In genomic region chr20:3925899-3926638, GRCh38 we compare ENCODE assay signal across 1 cellular context.
TF ChIP-seq lines count a peak whose summit lies in the region.

No MANE protein-coding gene starts in this region.

TF ChIP-seq in HepG2, 621 proteins besides CTCF, POLR2A, EP300 and RAD21 (continued from another document and continues in another):
- no peak for TF ChIP-seq PRDM10 (CRISPR knock-in tag; IDR thresholded peaks at IDR 0.05; ENCODE audit: low read depth)
- TF ChIP-seq ZSCAN25 (CRISPR knock-in tag; IDR thresholded peaks at IDR 0.05) = 0 out of 2 replicates have a peak, but pooled peaks have one; percentile 39
- TF ChIP-seq, protein P1, sequence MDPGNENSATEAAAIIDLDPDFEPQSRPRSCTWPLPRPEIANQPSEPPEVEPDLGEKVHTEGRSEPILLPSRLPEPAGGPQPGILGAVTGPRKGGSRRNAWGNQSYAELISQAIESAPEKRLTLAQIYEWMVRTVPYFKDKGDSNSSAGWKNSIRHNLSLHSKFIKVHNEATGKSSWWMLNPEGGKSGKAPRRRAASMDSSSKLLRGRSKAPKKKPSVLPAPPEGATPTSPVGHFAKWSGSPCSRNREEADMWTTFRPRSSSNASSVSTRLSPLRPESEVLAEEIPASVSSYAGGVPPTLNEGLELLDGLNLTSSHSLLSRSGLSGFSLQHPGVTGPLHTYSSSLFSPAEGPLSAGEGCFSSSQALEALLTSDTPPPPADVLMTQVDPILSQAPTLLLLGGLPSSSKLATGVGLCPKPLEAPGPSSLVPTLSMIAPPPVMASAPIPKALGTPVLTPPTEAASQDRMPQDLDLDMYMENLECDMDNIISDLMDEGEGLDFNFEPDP (CRISPR knock-in tag; conservative IDR thresholded peaks at IDR 0.05) = peak; percentile 88; the same call in 1 of the 2 replicates
- 0 out of 2 replicates have a peak, but pooled peaks have one; percentile 3 for TF ChIP-seq NFIB (CRISPR knock-in tag; IDR thresholded peaks at IDR 0.05; ENCODE audit: borderline replicate concordance)
- TF ChIP-seq KMT2B (CRISPR knock-in tag; IDR thresholded peaks at IDR 0.05) = no peak
- 0 out of 2 replicates have a peak, but pooled peaks have one; percentile 29 for TF ChIP-seq ZNF589 (CRISPR knock-in tag; conservative IDR thresholded peaks at IDR 0.05)
- TF ChIP-seq, protein P2, sequence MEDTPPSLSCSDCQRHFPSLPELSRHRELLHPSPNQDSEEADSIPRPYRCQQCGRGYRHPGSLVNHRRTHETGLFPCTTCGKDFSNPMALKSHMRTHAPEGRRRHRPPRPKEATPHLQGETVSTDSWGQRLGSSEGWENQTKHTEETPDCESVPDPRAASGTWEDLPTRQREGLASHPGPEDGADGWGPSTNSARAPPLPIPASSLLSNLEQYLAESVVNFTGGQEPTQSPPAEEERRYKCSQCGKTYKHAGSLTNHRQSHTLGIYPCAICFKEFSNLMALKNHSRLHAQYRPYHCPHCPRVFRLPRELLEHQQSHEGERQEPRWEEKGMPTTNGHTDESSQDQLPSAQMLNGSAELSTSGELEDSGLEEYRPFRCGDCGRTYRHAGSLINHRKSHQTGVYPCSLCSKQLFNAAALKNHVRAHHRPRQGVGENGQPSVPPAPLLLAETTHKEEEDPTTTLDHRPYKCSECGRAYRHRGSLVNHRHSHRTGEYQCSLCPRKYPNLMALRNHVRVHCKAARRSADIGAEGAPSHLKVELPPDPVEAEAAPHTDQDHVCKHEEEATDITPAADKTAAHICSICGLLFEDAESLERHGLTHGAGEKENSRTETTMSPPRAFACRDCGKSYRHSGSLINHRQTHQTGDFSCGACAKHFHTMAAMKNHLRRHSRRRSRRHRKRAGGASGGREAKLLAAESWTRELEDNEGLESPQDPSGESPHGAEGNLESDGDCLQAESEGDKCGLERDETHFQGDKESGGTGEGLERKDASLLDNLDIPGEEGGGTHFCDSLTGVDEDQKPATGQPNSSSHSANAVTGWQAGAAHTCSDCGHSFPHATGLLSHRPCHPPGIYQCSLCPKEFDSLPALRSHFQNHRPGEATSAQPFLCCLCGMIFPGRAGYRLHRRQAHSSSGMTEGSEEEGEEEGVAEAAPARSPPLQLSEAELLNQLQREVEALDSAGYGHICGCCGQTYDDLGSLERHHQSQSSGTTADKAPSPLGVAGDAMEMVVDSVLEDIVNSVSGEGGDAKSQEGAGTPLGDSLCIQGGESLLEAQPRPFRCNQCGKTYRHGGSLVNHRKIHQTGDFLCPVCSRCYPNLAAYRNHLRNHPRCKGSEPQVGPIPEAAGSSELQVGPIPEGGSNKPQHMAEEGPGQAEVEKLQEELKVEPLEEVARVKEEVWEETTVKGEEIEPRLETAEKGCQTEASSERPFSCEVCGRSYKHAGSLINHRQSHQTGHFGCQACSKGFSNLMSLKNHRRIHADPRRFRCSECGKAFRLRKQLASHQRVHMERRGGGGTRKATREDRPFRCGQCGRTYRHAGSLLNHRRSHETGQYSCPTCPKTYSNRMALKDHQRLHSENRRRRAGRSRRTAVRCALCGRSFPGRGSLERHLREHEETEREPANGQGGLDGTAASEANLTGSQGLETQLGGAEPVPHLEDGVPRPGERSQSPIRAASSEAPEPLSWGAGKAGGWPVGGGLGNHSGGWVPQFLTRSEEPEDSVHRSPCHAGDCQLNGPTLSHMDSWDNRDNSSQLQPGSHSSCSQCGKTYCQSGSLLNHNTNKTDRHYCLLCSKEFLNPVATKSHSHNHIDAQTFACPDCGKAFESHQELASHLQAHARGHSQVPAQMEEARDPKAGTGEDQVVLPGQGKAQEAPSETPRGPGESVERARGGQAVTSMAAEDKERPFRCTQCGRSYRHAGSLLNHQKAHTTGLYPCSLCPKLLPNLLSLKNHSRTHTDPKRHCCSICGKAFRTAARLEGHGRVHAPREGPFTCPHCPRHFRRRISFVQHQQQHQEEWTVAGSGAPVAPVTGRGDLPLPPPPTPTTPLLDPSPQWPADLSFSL (CRISPR knock-in tag; IDR thresholded peaks at IDR 0.05) = no peak
- TF ChIP-seq ZNF501 (CRISPR knock-in tag; IDR thresholded peaks at IDR 0.05) = peak; percentile 14; the same call in 1 of the 2 replicates
- TF ChIP-seq SOX5 (CRISPR knock-in tag; IDR thresholded peaks at IDR 0.05; ENCODE audit: borderline replicate concordance) = no peak
- TF ChIP-seq, protein P3, sequence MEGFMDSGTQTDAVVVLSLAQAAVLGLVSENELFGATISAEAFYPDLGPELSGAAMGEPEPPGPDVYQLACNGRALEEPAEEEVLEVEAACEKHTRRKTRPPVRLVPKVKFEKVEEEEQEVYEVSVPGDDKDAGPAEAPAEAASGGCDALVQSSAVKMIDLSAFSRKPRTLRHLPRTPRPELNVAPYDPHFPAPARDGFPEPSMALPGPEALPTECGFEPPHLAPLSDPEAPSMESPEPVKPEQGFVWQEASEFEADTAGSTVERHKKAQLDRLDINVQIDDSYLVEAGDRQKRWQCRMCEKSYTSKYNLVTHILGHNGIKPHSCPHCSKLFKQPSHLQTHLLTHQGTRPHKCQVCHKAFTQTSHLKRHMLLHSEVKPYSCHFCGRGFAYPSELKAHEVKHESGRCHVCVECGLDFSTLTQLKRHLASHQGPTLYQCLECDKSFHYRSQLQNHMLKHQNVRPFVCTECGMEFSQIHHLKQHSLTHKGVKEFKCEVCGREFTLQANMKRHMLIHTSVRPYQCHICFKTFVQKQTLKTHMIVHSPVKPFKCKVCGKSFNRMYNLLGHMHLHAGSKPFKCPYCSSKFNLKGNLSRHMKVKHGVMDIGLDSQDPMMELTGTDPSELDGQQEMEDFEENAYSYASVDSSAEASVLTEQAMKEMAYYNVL (CRISPR knock-in tag; IDR thresholded peaks at IDR 0.05; ENCODE audit: borderline replicate concordance) = 0 out of 2 replicates have a peak, but pooled peaks have one; percentile 26
- TF ChIP-seq, protein P4, sequence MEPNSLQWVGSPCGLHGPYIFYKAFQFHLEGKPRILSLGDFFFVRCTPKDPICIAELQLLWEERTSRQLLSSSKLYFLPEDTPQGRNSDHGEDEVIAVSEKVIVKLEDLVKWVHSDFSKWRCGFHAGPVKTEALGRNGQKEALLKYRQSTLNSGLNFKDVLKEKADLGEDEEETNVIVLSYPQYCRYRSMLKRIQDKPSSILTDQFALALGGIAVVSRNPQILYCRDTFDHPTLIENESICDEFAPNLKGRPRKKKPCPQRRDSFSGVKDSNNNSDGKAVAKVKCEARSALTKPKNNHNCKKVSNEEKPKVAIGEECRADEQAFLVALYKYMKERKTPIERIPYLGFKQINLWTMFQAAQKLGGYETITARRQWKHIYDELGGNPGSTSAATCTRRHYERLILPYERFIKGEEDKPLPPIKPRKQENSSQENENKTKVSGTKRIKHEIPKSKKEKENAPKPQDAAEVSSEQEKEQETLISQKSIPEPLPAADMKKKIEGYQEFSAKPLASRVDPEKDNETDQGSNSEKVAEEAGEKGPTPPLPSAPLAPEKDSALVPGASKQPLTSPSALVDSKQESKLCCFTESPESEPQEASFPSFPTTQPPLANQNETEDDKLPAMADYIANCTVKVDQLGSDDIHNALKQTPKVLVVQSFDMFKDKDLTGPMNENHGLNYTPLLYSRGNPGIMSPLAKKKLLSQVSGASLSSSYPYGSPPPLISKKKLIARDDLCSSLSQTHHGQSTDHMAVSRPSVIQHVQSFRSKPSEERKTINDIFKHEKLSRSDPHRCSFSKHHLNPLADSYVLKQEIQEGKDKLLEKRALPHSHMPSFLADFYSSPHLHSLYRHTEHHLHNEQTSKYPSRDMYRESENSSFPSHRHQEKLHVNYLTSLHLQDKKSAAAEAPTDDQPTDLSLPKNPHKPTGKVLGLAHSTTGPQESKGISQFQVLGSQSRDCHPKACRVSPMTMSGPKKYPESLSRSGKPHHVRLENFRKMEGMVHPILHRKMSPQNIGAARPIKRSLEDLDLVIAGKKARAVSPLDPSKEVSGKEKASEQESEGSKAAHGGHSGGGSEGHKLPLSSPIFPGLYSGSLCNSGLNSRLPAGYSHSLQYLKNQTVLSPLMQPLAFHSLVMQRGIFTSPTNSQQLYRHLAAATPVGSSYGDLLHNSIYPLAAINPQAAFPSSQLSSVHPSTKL (CRISPR knock-in tag; IDR thresholded peaks at IDR 0.05) = no peak
- TF ChIP-seq CENPT (CRISPR knock-in tag; IDR thresholded peaks at IDR 0.05; ENCODE audit: low read depth) = no peak
- TF ChIP-seq WIZ (CRISPR knock-in tag; IDR thresholded peaks at IDR 0.05) = 0 out of 2 replicates have a peak, but pooled peaks have one; percentile 30
- TF ChIP-seq USF2 (IDR thresholded peaks at IDR 0.05; ENCODE audit: low read depth, low read length) = no peak
- TF ChIP-seq USF2 (CRISPR knock-in tag; IDR thresholded peaks at IDR 0.05; ENCODE audit: borderline replicate concordance) = no peak
- TF ChIP-seq ZNF652 (CRISPR knock-in tag; IDR thresholded peaks at IDR 0.05; ENCODE audit: borderline replicate concordance, low read depth) = no peak
- peak; percentile 34; the same call in 1 of the 2 replicates for TF ChIP-seq BATF2 (CRISPR knock-in tag; IDR thresholded peaks at IDR 0.05)
- no peak for TF ChIP-seq HDAC6 (IDR thresholded peaks at IDR 0.05; ENCODE audit: low read depth, low read length)
- TF ChIP-seq, protein P5, sequence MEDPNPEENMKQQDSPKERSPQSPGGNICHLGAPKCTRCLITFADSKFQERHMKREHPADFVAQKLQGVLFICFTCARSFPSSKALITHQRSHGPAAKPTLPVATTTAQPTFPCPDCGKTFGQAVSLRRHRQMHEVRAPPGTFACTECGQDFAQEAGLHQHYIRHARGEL (CRISPR knock-in tag; IDR thresholded peaks at IDR 0.05) = no peak
- TF ChIP-seq POLR2AphosphoS5 (IDR thresholded peaks at IDR 0.05; ENCODE audit: low read depth, low read length) = peak; percentile 38
